In the genomic region with DNA sequence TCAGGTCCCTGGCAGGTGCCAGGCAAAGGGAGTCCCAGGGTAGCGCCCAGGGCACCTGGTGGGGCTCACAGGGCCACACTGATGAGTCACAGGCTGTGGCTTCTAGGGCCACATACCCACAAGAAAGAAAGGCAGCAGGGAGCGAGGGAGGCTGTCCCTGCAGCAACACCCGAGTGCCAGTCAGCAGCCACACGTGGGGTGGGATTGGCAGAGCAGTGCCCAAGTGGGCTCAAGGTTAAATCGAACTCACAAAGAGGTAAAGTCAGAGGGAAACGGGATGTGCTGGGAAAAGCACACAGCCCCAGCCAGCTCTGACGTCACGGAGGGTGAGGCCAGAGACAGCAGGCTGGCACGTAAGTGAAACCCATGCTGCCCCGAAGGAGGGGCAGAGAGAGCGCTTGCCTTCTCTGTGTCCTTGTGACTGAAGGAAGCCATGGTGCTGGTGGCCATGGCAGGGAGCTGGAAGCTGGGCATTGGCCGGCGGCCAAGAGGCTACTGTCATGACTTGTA, we compare ENCODE assay signal across 1 cellular context.
A peak's percentile ranks its signal among the peaks of the same experiment; 100 is the strongest.
TF ChIP-seq lines count a peak whose summit lies in the region.

No MANE protein-coding gene starts in this region.

TF ChIP-seq in A549, 52 proteins besides CTCF, POLR2A, EP300 and RAD21 (continued from another document):
- TF ChIP-seq FOSL2 (IDR thresholded peaks at IDR 0.05), result 0 out of 2 replicates have a peak, but pooled peaks have one; percentile 18
- peak; percentile 92 for TF ChIP-seq FOSL2 (CRISPR knock-in tag; IDR thresholded peaks at IDR 0.05)
- TF ChIP-seq MAFK (IDR thresholded peaks at IDR 0.05; ENCODE audit: partially characterized antibody), result peak; percentile 24
- peak; percentile 62; the same call in 1 of the 2 replicates for TF ChIP-seq HOXB13 (CRISPR knock-in tag; IDR thresholded peaks at IDR 0.05; ENCODE audit: low read depth)
- TF ChIP-seq MYC (IDR thresholded peaks at IDR 0.05; ENCODE audit: borderline replicate concordance, low read length), result peak; percentile 58; the same call in 1 of the 2 replicates
- TF ChIP-seq ZC3H11A (IDR thresholded peaks at IDR 0.05), result no peak
- TF ChIP-seq, protein P1, sequence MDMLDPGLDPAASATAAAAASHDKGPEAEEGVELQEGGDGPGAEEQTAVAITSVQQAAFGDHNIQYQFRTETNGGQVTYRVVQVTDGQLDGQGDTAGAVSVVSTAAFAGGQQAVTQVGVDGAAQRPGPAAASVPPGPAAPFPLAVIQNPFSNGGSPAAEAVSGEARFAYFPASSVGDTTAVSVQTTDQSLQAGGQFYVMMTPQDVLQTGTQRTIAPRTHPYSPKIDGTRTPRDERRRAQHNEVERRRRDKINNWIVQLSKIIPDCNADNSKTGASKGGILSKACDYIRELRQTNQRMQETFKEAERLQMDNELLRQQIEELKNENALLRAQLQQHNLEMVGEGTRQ (IDR thresholded peaks at IDR 0.05), result peak; percentile 70
- peak; percentile 19; the same call in 1 of the 2 replicates for TF ChIP-seq ZSCAN20 (CRISPR knock-in tag; IDR thresholded peaks at IDR 0.05)
- peak; percentile 42; the same call in 1 of the 2 replicates for TF ChIP-seq EHF (CRISPR knock-in tag; IDR thresholded peaks at IDR 0.05)
TF ChIP-seq in A549: peak in this region for 15.
